In genomic region chr16:1288813-1289479, GRCh38 we compare ENCODE assay signal across 15 cellular contexts. TPM values are rescaled to one million over a fixed set of nuclear protein-coding genes. Genes with fewer than 3 reads are reported as not detected.
DNase-seq lines count a peak whose midpoint lies in the region; ATAC-seq and TF ChIP-seq lines count a peak whose summit lies in the region.
"Had no signal": no experiment of that assay in that cellular context is flagged by ENCODE, and none has a peak within 500 bp of the region (broad histone marks: within the 10 kb centered on the region; RNA-seq: fewer than 3 reads in every experiment).

No MANE protein-coding gene starts in this region.

- no peak overlapping the region for H3K27ac Mint-ChIP-seq in activated naive CD4-positive, alpha-beta T cell treated with anti-CD3 and anti-CD28 coated beads, Interleukin-2, amount 10 ng/mL, durations not matched to agents 7 days and 5 days
- no peak overlapping the region for H3K27ac Mint-ChIP-seq in neural progenitor cell

- H3K27ac ChIP-seq in Panc1 (ENCODE audit: low read length) (no peak overlapping the region), neural progenitor cell (no peak overlapping the region)
- H3K27ac ChIP-seq: cardiac muscle cell, thyroid gland had no signal

- H3K4me3 Mint-ChIP-seq in activated naive CD4-positive, alpha-beta T cell treated with anti-CD3 and anti-CD28 coated beads, Interleukin-2, amount 10 ng/mL, durations not matched to agents 7 days and 5 days = no peak overlapping the region
- no peak overlapping the region for H3K4me3 Mint-ChIP-seq in neural progenitor cell

- H3K27me3 ChIP-seq in Panc1 (ENCODE audit: control insufficient read depth, insufficient read depth, low read length) (no peaks in the 10 kb centered on the region), neural progenitor cell (peaks cover 60% of the 10 kb centered on the region)
- H3K27me3 ChIP-seq: thyroid gland had no signal

- H3K4me1 ChIP-seq in Panc1 (ENCODE audit: control insufficient read depth, insufficient read depth, low read length) (peaks cover 10% of the 10 kb centered on the region; the same call in 1 of the 2 replicates), neural progenitor cell (peaks cover 18% of the 10 kb centered on the region)
- H3K4me1 ChIP-seq: BE2C, thyroid gland had no signal

- H4K20me1 ChIP-seq in neural progenitor cell (ENCODE audit: low read depth) = no peaks in the 10 kb centered on the region

- no TSS peak for BruUV-seq in Panc1 (replicated peaks; lab: Mats Ljungman, UMichigan)

- H3K4me3 ChIP-seq in Panc1 (ENCODE audit: low read depth in 2 of 2, low read length in 2 of 2) = no peak overlapping the region
- no peak overlapping the region for H3K4me3 ChIP-seq in neural progenitor cell
- H3K4me3 ChIP-seq: cardiac muscle cell, thyroid gland had no signal

- peaks cover 4% of the 10 kb centered on the region for H3F3A ChIP-seq in neural progenitor cell (ENCODE audit: low read depth)

- no peak overlapping the region for H2AFZ ChIP-seq in neural progenitor cell (replicated peaks)

- no peaks in the 10 kb centered on the region for H3K9me3 Mint-ChIP-seq in activated naive CD4-positive, alpha-beta T cell treated with anti-CD3 and anti-CD28 coated beads, Interleukin-2, amount 10 ng/mL, durations not matched to agents 7 days and 5 days
- no peaks in the 10 kb centered on the region for H3K9me3 Mint-ChIP-seq in neural progenitor cell

- H3K9me3 ChIP-seq in Panc1 (ENCODE audit: control insufficient read depth, insufficient read depth, low read depth, low read length) = no peaks in the 10 kb centered on the region
- H3K9me3 ChIP-seq in neural progenitor cell (ENCODE audit: low read depth) = no peaks in the 10 kb centered on the region
- H3K9me3 ChIP-seq: BE2C, thyroid gland had no signal

- no peak overlapping the region for H3K9ac ChIP-seq in neural progenitor cell

- no peaks in the 10 kb centered on the region for H3K36me3 ChIP-seq in Panc1 (ENCODE audit: control insufficient read depth, insufficient read depth, low read length)
- no peaks in the 10 kb centered on the region for H3K36me3 ChIP-seq in neural progenitor cell
- H3K36me3 ChIP-seq: BE2C, cardiac muscle cell, thyroid gland had no signal

- H3K27me3 Mint-ChIP-seq in activated naive CD4-positive, alpha-beta T cell treated with anti-CD3 and anti-CD28 coated beads, Interleukin-2, amount 10 ng/mL, durations not matched to agents 7 days and 5 days = peaks cover 90% of the 10 kb centered on the region
- H3K27me3 Mint-ChIP-seq in neural progenitor cell (ENCODE audit: insufficient read depth, low read depth) = peaks cover 26% of the 10 kb centered on the region

- no peaks in the 10 kb centered on the region for H3K36me3 Mint-ChIP-seq in activated naive CD4-positive, alpha-beta T cell treated with anti-CD3 and anti-CD28 coated beads, Interleukin-2, amount 10 ng/mL, durations not matched to agents 7 days and 5 days
- no peaks in the 10 kb centered on the region for H3K36me3 Mint-ChIP-seq in neural progenitor cell

- no peaks in the 10 kb centered on the region for H3K4me1 Mint-ChIP-seq in activated naive CD4-positive, alpha-beta T cell treated with anti-CD3 and anti-CD28 coated beads, Interleukin-2, amount 10 ng/mL, durations not matched to agents 7 days and 5 days
- peaks cover 12% of the 10 kb centered on the region for H3K4me1 Mint-ChIP-seq in neural progenitor cell

- in situ Hi-C loops in Panc1 (cut with HindIII; ENCODE audit: low pct_unique_long_range_greater_than_20kb, low sequenced_read_pairs) (no loop called here), KBM-7 (cut with MboI; ENCODE audit: low pct_unique_long_range_greater_than_20kb, low sequenced_read_pairs) (no loop called here)

- no peaks in the 10 kb centered on the region for H3K79me2 ChIP-seq in neural progenitor cell (ENCODE audit: low read depth)

- CTCF ChIA-PET in activated naive CD4-positive, alpha-beta T cell treated with anti-CD3 and anti-CD28 coated beads, Interleukin-2, amount 10 ng/mL, durations not matched to agents 7 days and 5 days (lab: Charles Lee) = no interaction called here
- CTCF ChIA-PET in Panc1 (lab: Charles Lee) = no interaction called here

- peak overlapping the region; percentile 74 for H3K4me2 ChIP-seq in neural progenitor cell

- ATAC-seq in Panc1 = peak; percentile 18; the same call in 1 of the 2 replicates

- POLR2A ChIA-PET in Panc1 (lab: Charles Lee) = no interaction called here

- DNase-seq in activated naive CD4-positive, alpha-beta T cell treated with anti-CD3 and anti-CD28 coated beads, Interleukin-2, amount 50 U/mL, for 16 hours = peak; percentile 41
- no peak for DNase-seq in activated naive CD4-positive, alpha-beta T cell treated with anti-CD3 and anti-CD28 coated beads, Interleukin-2, amount 10 ng/mL, durations not matched to agents 7 days and 5 days
- no peak for DNase-seq in Panc1 (ENCODE audit: low read depth, low spot score)
- DNase-seq in neural progenitor cell (ENCODE audit: low spot score) = peak; percentile 49
- DNase-seq in KBM-7 = no peak
- no peak for DNase-seq in NCI-H82 (lab: John Stamatoyannopoulos, UW)
- DNase-seq: BE2C, NCI-H1105 treated with DMSO at 0.1 percent for 48 hours, thyroid gland had no signal

- TF ChIP-seq CTCF in Panc1 (IDR thresholded peaks at IDR 0.05) (no peak), neural progenitor cell (IDR thresholded peaks at IDR 0.05) (no peak)

- intact Hi-C loops in Panc1 (cut with micrococcal nuclease; ENCODE audit: unreplicated experiment) = no loop called here

RNA-seq across cellular contexts. Expression of gene UBE2I, which starts 20.5 kb away (rescaled TPM):
- total RNA-seq in Panc1 (2021; ENCODE audit: unreplicated experiment) (198 TPM), neural progenitor cell (ENCODE audit: low replicate concordance) (184 and 239 TPM in 2 replicates)
- 166 TPM for polyA plus RNA-seq in Panc1 (2012; ENCODE audit: insufficient read length)

RNA-seq across cellular contexts. Expression of gene TPSD1, which starts 33.1 kb away (rescaled TPM):
- total RNA-seq in Panc1 (2021; ENCODE audit: unreplicated experiment) (0.26 TPM), neural progenitor cell (ENCODE audit: low replicate concordance) (not detected in 2 replicates)
- polyA plus RNA-seq in Panc1 (2012; ENCODE audit: insufficient read length) = 0.21 TPM
- total RNA-seq: cardiac muscle cell, epithelial cell of proximal tubule, HT1080, mononuclear cell, renal cortical epithelial cell, RPMI7951 had no signal
- polyA plus RNA-seq: cardiac muscle cell had no signal

RNA-seq across cellular contexts. Expression of gene BAIAP3, which starts 44.5 kb away (rescaled TPM):
- 9.4 TPM for total RNA-seq in Panc1 (2021; ENCODE audit: unreplicated experiment)
- polyA plus RNA-seq in Panc1 (2012; ENCODE audit: insufficient read length) = 8.2 TPM
- 0.34 and 4.0 TPM in 2 replicates for total RNA-seq in neural progenitor cell (ENCODE audit: low replicate concordance)

RNA-seq across cellular contexts. Expression of gene TPSAB1, which starts 48.4 kb away (rescaled TPM):
- total RNA-seq in Panc1 (2021; ENCODE audit: unreplicated experiment) (not detected), neural progenitor cell (ENCODE audit: low replicate concordance) (not detected in 2 replicates)
- polyA plus RNA-seq in Panc1 (2012; ENCODE audit: insufficient read length) = not detected
- total RNA-seq: cardiac muscle cell, epithelial cell of proximal tubule, HT1080, mononuclear cell, renal cortical epithelial cell had no signal
- polyA plus RNA-seq: cardiac muscle cell had no signal

RNA-seq across cellular contexts. Expression of gene TPSB2, which starts 59.0 kb away (rescaled TPM):
- total RNA-seq in Panc1 (2021; ENCODE audit: unreplicated experiment) = 0.57 TPM
- polyA plus RNA-seq in Panc1 (2012; ENCODE audit: insufficient read length) = 0.39 TPM
- total RNA-seq in neural progenitor cell (ENCODE audit: low replicate concordance) = not detected in 2 replicates
- total RNA-seq: cardiac muscle cell, epithelial cell of proximal tubule, HT1080, mononuclear cell, renal cortical epithelial cell, RPMI7951 had no signal
- polyA plus RNA-seq: cardiac muscle cell had no signal

Comparison
In these comparisons a context has a peak if more than half of its experiments do, and no peak if none do; other contexts are left out.
1. DNase-seq: peak in activated naive CD4-positive, alpha-beta T cell treated with anti-CD3 and anti-CD28 coated beads, Interleukin-2, amount 50 U/mL, for 16 hours (single experiment) and neural progenitor cell (single experiment); none in activated naive CD4-positive, alpha-beta T cell treated with anti-CD3 and anti-CD28 coated beads, Interleukin-2, amount 10 ng/mL, durations not matched to agents 7 days and 5 days (single experiment), Panc1 (single experiment), KBM-7 (single experiment) and NCI-H82 (single experiment).